Comparison of ENCODE assay signal across 20 cellular contexts in genomic region chr10:48542471-48543210, GRCh38.
DNase-seq lines count a peak whose midpoint lies in the region; ATAC-seq, FAIRE-seq and TF ChIP-seq lines count a peak whose summit lies in the region.
"Had no signal": no experiment of that assay in that cellular context is flagged by ENCODE, and none has a peak within 500 bp of the region (broad histone marks: within the 10 kb centered on the region; RNA-seq: fewer than 3 reads in every experiment).

No MANE protein-coding gene starts in this region.

- CTCF ChIA-PET in H1 (lab: Charles Lee; ENCODE audit: partially characterized antibody), result interaction anchor here (1.5 to 3.7 kb wide), 5 partner anchors 11 to 114 kb away, joined by 5 to 16 read pairs (median 9); no protein-coding TSS in a partner anchor

- intact Hi-C loops in natural killer cell (cut with micrococcal nuclease) (no loop called here), sciatic nerve (cut with DNase I) (no loop called here), aorta (cut with DNase I) (loop anchor here in 1 of 2 donors (10.0 kb wide), 1 partner anchor 178 kb away; no protein-coding TSS in a partner anchor)

- H2BK5ac ChIP-seq in H1 (ENCODE audit: low read depth, low read length), result peak overlapping the region; percentile 69; the same call in 1 of the 2 replicates

- peaks cover 0 to 17% (median 8%) of the 10 kb centered on the region in 4 experiments; a peak in 6 of 7 replicates for H3K4me1 ChIP-seq in H1 (replicated peaks in 1 of 4; ENCODE audit: control insufficient read depth in 3 of 4, insufficient read depth in 4 of 4, low read length in 3 of 4)
- no peaks in the 10 kb centered on the region for H3K4me1 ChIP-seq in aorta (ENCODE audit: control insufficient read depth in 1 of 2, insufficient read depth in 2 of 2, low read length in 2 of 2)
- H3K4me1 ChIP-seq: A549 had no signal

- H4K91ac ChIP-seq in H1 (replicated peaks; ENCODE audit: insufficient read length, low read length), result peak overlapping the region; percentile 87

- no peak for TF ChIP-seq RAD21 in H1 (IDR thresholded peaks at IDR 0.05 in 1 of 2, conservative IDR thresholded peaks at IDR 0.05 in 1 of 2; ENCODE audit: low read depth in 2 of 2, low read length in 2 of 2)

- peak overlapping the region; percentile 91 for H2BK20ac ChIP-seq in H1 (ENCODE audit: low read length)

- TF ChIP-seq CTCF in natural killer cell (IDR thresholded peaks at IDR 0.05), result no peak
- no peak for TF ChIP-seq CTCF in H1 (IDR thresholded peaks at IDR 0.05; ENCODE audit: control extremely low read depth in 1 of 3, insufficient read depth in 1 of 3, low read depth in 1 of 3, low read length in 3 of 3)

- no peak overlapping the region for H3K9ac ChIP-seq in H1 (replicated peaks in 1 of 4; ENCODE audit: extremely low read depth in 1 of 4, low read depth in 3 of 4, low read length in 3 of 4)
- H3K9ac ChIP-seq: GM23248 had no signal

- no peak overlapping the region; the same call in 1 of the 2 replicates for H2BK15ac ChIP-seq in H1 (ENCODE audit: low read length)

- H2BK120ac ChIP-seq in H1 (replicated peaks; ENCODE audit: low read depth, low read length), result peak overlapping the region; percentile 70

- TF ChIP-seq POLR2A in H1 (IDR thresholded peaks at IDR 0.05; ENCODE audit: control extremely low read depth in 1 of 2, low read depth in 2 of 2, low read length in 2 of 2), result no peak

- FAIRE-seq in H1 (lab: Jason Lieb, UNC), result no peak
- FAIRE-seq: A549, G401.6, GM12891, K562 had no signal

- no peak overlapping the region for H4K5ac ChIP-seq in H1 (ENCODE audit: insufficient read length, low read depth, low read length)

- H3K27ac Mint-ChIP-seq in natural killer cell treated with Interleukin-12 subunit alpha and Interleukin-12 subunit beta and Interleukin-15 and Interleukin-18, amount 100 ng/mL, for 72 hours, result no peak overlapping the region
- no peak overlapping the region for H3K27ac Mint-ChIP-seq in natural killer cell
- H3K27ac Mint-ChIP-seq: CD14-positive monocyte had no signal

- no peak overlapping the region for H3K56ac ChIP-seq in H1 (replicated peaks; ENCODE audit: insufficient read length, low read depth, low read length)

- H2AFZ ChIP-seq in H1 (ENCODE audit: low read length), result no peak overlapping the region; the same call in 1 of the 2 replicates
- H2AFZ ChIP-seq: GM23248 had no signal

- peak overlapping the region; percentile 44 for H3K4ac ChIP-seq in H1 (replicated peaks; ENCODE audit: insufficient read length, low read depth, low read length)

- TF ChIP-seq EP300 in H1 (IDR thresholded peaks at IDR 0.05; ENCODE audit: borderline replicate concordance in 1 of 2, low read depth in 2 of 2, low read length in 2 of 2), result no peak

- peak; percentile 54 for DNase-seq in natural killer cell treated with Interleukin-12 subunit alpha and Interleukin-12 subunit beta and Interleukin-15 and Interleukin-18, amount 100 ng/mL, for 72 hours (ENCODE audit: low spot score)
- DNase-seq in natural killer cell, result no peak
- DNase-seq in H1 (ENCODE audit: low read depth in 1 of 2, low spot score in 2 of 2), result no peak
- DNase-seq in sciatic nerve (ENCODE audit: low spot score), result peak; percentile 35
- no peak for DNase-seq in aorta
- no peak for DNase-seq in effector CD4-positive, alpha-beta T cell
- no peak for DNase-seq in medulla oblongata (ENCODE audit: extremely low spot score)
- no peak for DNase-seq in mucosa of gallbladder (ENCODE audit: low spot score)
- DNase-seq: GM23248; NCI-H1092; NCI-H1694; NCI-H2107; NCI-H345; NCI-H526 treated with DMSO at 0.1 percent for 48 hours; NK-92 treated with Interleukin-12 subunit alpha and Interleukin-12 subunit beta, amount 100 ng/mL, for 24 hours had no signal

- WGBS in H1 (ENCODE audit: extremely low coverage in 1 of 2, insufficient coverage in 1 of 2, insufficient read length in 1 of 2, insufficient replicate concordance in 2 of 2, low coverage in 1 of 2, low lambda C conversion rate in 2 of 2, missing lambda C conversion rate in 1 of 2), 2 experiments, result 80% methylated on average over 6 of the region's 6 CpGs; no CpG with 5 or more reads in 1 of the 2 experiments
- WGBS in aorta, 2 donors, result 96% methylated on average over 6 of the region's 6 CpGs

- H3K27ac ChIP-seq in H1 (ENCODE audit: low read depth, low read length) (no peak overlapping the region), aorta (ENCODE audit: low read depth in 1 of 2, low read length in 2 of 2) (no peak overlapping the region)
- H3K27ac ChIP-seq: A549, GM23248 had no signal

- no peak overlapping the region for H3K23ac ChIP-seq in H1 (ENCODE audit: insufficient read length)

- POLR2A ChIA-PET in H1 (lab: Charles Lee; ENCODE audit: partially characterized antibody), result interaction anchor here (1.3 kb wide), 1 partner anchor 9 kb away, joined by 3 read pairs; no protein-coding TSS in a partner anchor

- no peaks in the 10 kb centered on the region for H4K20me1 ChIP-seq in H1 (replicated peaks in 1 of 2; ENCODE audit: control insufficient read depth in 1 of 2, insufficient read depth in 2 of 2, low read length in 2 of 2)

- peak overlapping the region; percentile 54; the same call in 1 of the 2 replicates for H2AK5ac ChIP-seq in H1 (ENCODE audit: low read depth, low read length)

- H3K27me3 ChIP-seq in H1 (replicated peaks in 1 of 4; ENCODE audit: control insufficient read depth in 3 of 4, extremely low read depth in 1 of 4, insufficient read depth in 3 of 4, low read length in 3 of 4) (no peaks in the 10 kb centered on the region; a peak in 1 of 7 replicates), aorta (ENCODE audit: control insufficient read depth in 1 of 2, insufficient read depth in 2 of 2, low read length in 1 of 2) (no peaks in the 10 kb centered on the region)

- no peaks in the 10 kb centered on the region for H3K9me3 Mint-ChIP-seq in natural killer cell treated with Interleukin-12 subunit alpha and Interleukin-12 subunit beta and Interleukin-15 and Interleukin-18, amount 100 ng/mL, for 72 hours
- no peaks in the 10 kb centered on the region for H3K9me3 Mint-ChIP-seq in natural killer cell

- H3K9me3 ChIP-seq in H1 (ENCODE audit: insufficient read depth in 2 of 2, low read depth in 1 of 2, low read length in 1 of 2) (no peaks in the 10 kb centered on the region), aorta (ENCODE audit: control insufficient read depth, low read length) (no peaks in the 10 kb centered on the region)
- H3K9me3 ChIP-seq: A549 had no signal

- no peaks in the 10 kb centered on the region for H3K79me1 ChIP-seq in H1 (ENCODE audit: low read depth, low read length)

- peaks cover 0 to 2% of the 10 kb centered on the region in 2 donors for H3K4me1 Mint-ChIP-seq in natural killer cell treated with Interleukin-12 subunit alpha and Interleukin-12 subunit beta and Interleukin-15 and Interleukin-18, amount 100 ng/mL, for 72 hours (ENCODE audit: low read depth in 2 of 2)
- H3K4me1 Mint-ChIP-seq in natural killer cell, result no peaks in the 10 kb centered on the region
- H3K4me1 Mint-ChIP-seq: CD14-positive monocyte had no signal

- H4K8ac ChIP-seq in H1 (ENCODE audit: extremely low read depth, insufficient read depth, low read length), result no peak overlapping the region

- H3K36me3 Mint-ChIP-seq in natural killer cell treated with Interleukin-12 subunit alpha and Interleukin-12 subunit beta and Interleukin-15 and Interleukin-18, amount 100 ng/mL, for 72 hours, result no peaks in the 10 kb centered on the region
- H3K36me3 Mint-ChIP-seq in natural killer cell, result no peaks in the 10 kb centered on the region
- H3K36me3 Mint-ChIP-seq: CD14-positive monocyte had no signal

- H3K4me3 ChIP-seq in H1 (ENCODE audit: extremely low read depth in 1 of 4, insufficient read depth in 2 of 4, low read depth in 3 of 4, low read length in 4 of 4) (no peak overlapping the region), aorta (ENCODE audit: low read length in 2 of 2) (no peak overlapping the region)
- H3K4me3 ChIP-seq: A549, GM23248, K562 had no signal

- H3K18ac ChIP-seq in H1 (ENCODE audit: extremely low read depth, low read length), result no peak overlapping the region

- H3K23me2 ChIP-seq in H1 (ENCODE audit: low read depth, low read length), result no peaks in the 10 kb centered on the region; the same call in 1 of the 2 replicates

- H3K4me2 ChIP-seq in H1 (ENCODE audit: insufficient read depth in 1 of 2, low read depth in 2 of 2, low read length in 2 of 2), result no peak overlapping the region
- H3K4me2 ChIP-seq: A549 had no signal

- H3K4me3 Mint-ChIP-seq in natural killer cell treated with Interleukin-12 subunit alpha and Interleukin-12 subunit beta and Interleukin-15 and Interleukin-18, amount 100 ng/mL, for 72 hours, result no peak overlapping the region
- no peak overlapping the region for H3K4me3 Mint-ChIP-seq in natural killer cell
- H3K4me3 Mint-ChIP-seq: CD14-positive monocyte had no signal

- no peak overlapping the region for H3K14ac ChIP-seq in H1 (ENCODE audit: insufficient read length)

- peaks cover 0 to 9% of the 10 kb centered on the region in 2 donors for H3K27me3 Mint-ChIP-seq in natural killer cell treated with Interleukin-12 subunit alpha and Interleukin-12 subunit beta and Interleukin-15 and Interleukin-18, amount 100 ng/mL, for 72 hours
- no peaks in the 10 kb centered on the region for H3K27me3 Mint-ChIP-seq in natural killer cell (ENCODE audit: low read depth in 2 of 2)

- peak overlapping the region; percentile 88; the same call in 1 of the 2 replicates for H2BK12ac ChIP-seq in H1 (ENCODE audit: low read depth, low read length)

- peak in 1 of 2 donors; percentile 51 for ATAC-seq in natural killer cell treated with Interleukin-12 subunit alpha and Interleukin-12 subunit beta and Interleukin-15 and Interleukin-18, amount 100 ng/mL, for 72 hours
- ATAC-seq in natural killer cell, result no peak
- no peak for ATAC-seq in sciatic nerve
- ATAC-seq in aorta (ENCODE audit: low FRiP score), result peak; percentile 5
- ATAC-seq: A549 had no signal

- no peaks in the 10 kb centered on the region for H3K36me3 ChIP-seq in H1 (ENCODE audit: control insufficient read depth in 2 of 4, insufficient read depth in 4 of 4, low read length in 3 of 4)
- no peaks in the 10 kb centered on the region for H3K36me3 ChIP-seq in aorta (ENCODE audit: control insufficient read depth in 1 of 2, insufficient read depth in 2 of 2, low read length in 1 of 2)

- no peaks in the 10 kb centered on the region for H3K79me2 ChIP-seq in H1 (ENCODE audit: control insufficient read depth in 1 of 2, insufficient read depth in 2 of 2, low read length in 2 of 2)

TF ChIP-seq in H1, 55 proteins besides CTCF, POLR2A, EP300 and RAD21:
- no peak for TF ChIP-seq CHD1 (IDR thresholded peaks at IDR 0.05; ENCODE audit: low read depth, low read length)

Comparison
In these comparisons a context has a peak if more than half of its experiments do, and no peak if none do; other contexts are left out.
1. DNase-seq: peak in natural killer cell treated with Interleukin-12 subunit alpha and Interleukin-12 subunit beta and Interleukin-15 and Interleukin-18, amount 100 ng/mL, for 72 hours (single experiment) and sciatic nerve (single experiment); none in natural killer cell (single experiment), H1 (0 of 2), aorta (0 of 2), effector CD4-positive, alpha-beta T cell (single experiment), medulla oblongata (single experiment) and mucosa of gallbladder (single experiment).